Comparison of ENCODE assay signal across 8 cellular contexts in the genomic region with DNA sequence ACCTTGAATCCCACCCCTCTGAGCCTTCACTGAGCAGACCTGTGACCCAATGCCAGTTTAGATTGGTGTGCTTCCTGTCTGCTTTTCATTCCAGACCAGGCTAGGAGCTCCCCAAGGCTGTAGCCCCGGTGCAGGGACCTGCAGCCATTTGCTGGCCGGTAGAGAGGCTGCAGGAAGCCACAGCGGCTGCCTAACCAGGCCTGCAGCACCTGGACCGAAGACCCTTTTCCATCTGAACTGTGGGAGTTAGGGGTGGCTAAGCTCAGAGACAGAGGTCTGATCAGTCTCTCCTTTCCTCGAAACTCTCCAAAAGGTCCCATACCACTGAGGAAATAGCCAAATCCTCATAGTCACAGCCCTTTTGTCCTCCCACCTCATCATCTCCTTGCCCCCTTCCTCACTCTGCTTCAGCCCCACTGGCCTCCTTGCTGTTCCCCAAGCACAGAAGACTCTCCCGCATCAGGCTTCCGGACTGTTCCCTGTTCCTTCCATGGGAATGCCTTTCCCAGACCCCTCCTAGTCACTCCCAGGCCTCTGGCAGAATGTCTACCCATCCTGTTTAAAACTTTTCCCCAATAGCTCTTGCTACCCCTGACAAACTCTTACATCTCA. TPM values are rescaled to one million over a fixed set of nuclear protein-coding genes. Genes with fewer than 3 reads are reported as not detected.
A peak's percentile ranks its signal among the peaks of the same experiment; 100 is the strongest.
DNase-seq lines count a peak whose midpoint lies in the region; ATAC-seq and TF ChIP-seq lines count a peak whose summit lies in the region.

No MANE protein-coding gene starts in this region.

- intact Hi-C loops in breast epithelium (cut with DNase I; ENCODE audit: low total_unique reads), result no loop called here
- intact Hi-C loops in transverse colon (cut with DNase I; ENCODE audit: low total_unique reads), result loop anchor here (5.0 kb wide), 1 partner anchor 1217 kb away; no protein-coding TSS in a partner anchor
- intact Hi-C loops in head of caudate nucleus (cut with DNase I), result loop anchor here (5.0 kb wide), 1 partner anchor 47 kb away; a partner anchor contains a TSS

- peaks cover 29% of the 10 kb centered on the region for H3K4me1 Mint-ChIP-seq in activated CD4-positive, alpha-beta T cell treated with anti-CD3 and anti-CD28 coated beads, Interleukin-2, amount 10 ng/mL, durations not matched to agents 7 days and 5 days

- H3K36me3 Mint-ChIP-seq in activated CD4-positive, alpha-beta T cell treated with anti-CD3 and anti-CD28 coated beads, Interleukin-2, amount 10 ng/mL, durations not matched to agents 7 days and 5 days (ENCODE audit: low read depth), result peaks cover 11% of the 10 kb centered on the region

- TF ChIP-seq POLR2A in breast epithelium (IDR thresholded peaks at IDR 0.05) (no peak), transverse colon (IDR thresholded peaks at IDR 0.05) (no peak)

- H3K36me3 ChIP-seq in breast epithelium, result no peaks in the 10 kb centered on the region
- H3K36me3 ChIP-seq in transverse colon, result peaks cover 0 to 16% (median 7%) of the 10 kb centered on the region in 4 donors

- CTCF ChIA-PET in activated CD4-positive, alpha-beta T cell treated with anti-CD3 and anti-CD28 coated beads, Interleukin-2, amount 10 ng/mL, durations not matched to agents 7 days and 5 days (lab: Charles Lee), result interaction anchor here (0.8 to 1.4 kb wide), 6 partner anchors 9 to 95 kb away, joined by 3 to 4 read pairs (median 3); no protein-coding TSS in a partner anchor

- DNase-seq in activated CD4-positive, alpha-beta T cell treated with anti-CD3 and anti-CD28 coated beads, Interleukin-2, amount 10 ng/mL, durations not matched to agents 7 days and 5 days, result no peak
- DNase-seq in activated CD4-positive, alpha-beta T cell treated with anti-CD3 and anti-CD28 coated beads for 48 hours, result no peak
- no peak for DNase-seq in breast epithelium (ENCODE audit: low spot score in 2 of 2)
- peak; percentile 64 for DNase-seq in mesenteric fat pad (ENCODE audit: low spot score)
- no peak for DNase-seq in transverse colon
- DNase-seq in head of caudate nucleus, result no peak
- DNase-seq in HuH-7 (ENCODE audit: low spot score), result no peak

- H3K9me3 ChIP-seq in breast epithelium (no peaks in the 10 kb centered on the region), transverse colon (no peaks in the 10 kb centered on the region)

- H3K4me3 ChIP-seq in breast epithelium, result peak overlapping the region; percentile 71 to 80 (median 79)
- peak overlapping the region in 3 of 4 donors; percentile 70 to 95 (median 82) for H3K4me3 ChIP-seq in transverse colon

- 95 to 100% methylated on average over 4 to 7 of the region's 7 CpGs for WGBS in transverse colon (ENCODE audit: low coverage in 1 of 2), 2 donors

- H3K4me3 Mint-ChIP-seq in activated CD4-positive, alpha-beta T cell treated with anti-CD3 and anti-CD28 coated beads, Interleukin-2, amount 10 ng/mL, durations not matched to agents 7 days and 5 days, result peak overlapping the region; percentile 87

- H3K9me3 Mint-ChIP-seq in activated CD4-positive, alpha-beta T cell treated with anti-CD3 and anti-CD28 coated beads, Interleukin-2, amount 10 ng/mL, durations not matched to agents 7 days and 5 days, result no peaks in the 10 kb centered on the region

- in situ Hi-C loops in transverse colon (cut with MboI; ENCODE audit: low pct_ligation_motif_present in 1 of 4, low pct_unique_long_range_greater_than_20kb in 1 of 4, low sequenced_read_pairs in 3 of 4), result no loop called here

- no peaks in the 10 kb centered on the region for H3K27me3 Mint-ChIP-seq in activated CD4-positive, alpha-beta T cell treated with anti-CD3 and anti-CD28 coated beads, Interleukin-2, amount 10 ng/mL, durations not matched to agents 7 days and 5 days

- ATAC-seq in HG02870 (IDR thresholded peaks at IDR 0.05; ENCODE audit: unreplicated experiment), result no peak

- peaks cover 5 to 6% of the 10 kb centered on the region in 2 donors for H3K4me1 ChIP-seq in breast epithelium
- peaks cover 7 to 21% (median 11%) of the 10 kb centered on the region in 4 donors for H3K4me1 ChIP-seq in transverse colon

- TF ChIP-seq CTCF in breast epithelium (IDR thresholded peaks at IDR 0.05) (no peak), transverse colon (IDR thresholded peaks at IDR 0.05) (no peak)

- no peak for TF ChIP-seq EP300 in transverse colon (IDR thresholded peaks at IDR 0.05; ENCODE audit: low read depth)

- peak overlapping the region; percentile 64 to 81 for H3K27ac ChIP-seq in breast epithelium
- peak overlapping the region; percentile 78 to 89 (median 85) for H3K27ac ChIP-seq in transverse colon

- peak overlapping the region; percentile 89 for H3K27ac Mint-ChIP-seq in activated CD4-positive, alpha-beta T cell treated with anti-CD3 and anti-CD28 coated beads, Interleukin-2, amount 10 ng/mL, durations not matched to agents 7 days and 5 days

- POLR2A ChIA-PET in activated CD4-positive, alpha-beta T cell treated with anti-CD3 and anti-CD28 coated beads, Interleukin-2, amount 10 ng/mL, durations not matched to agents 7 days and 5 days (lab: Charles Lee), result no interaction called here

- H3K27me3 ChIP-seq in breast epithelium (no peaks in the 10 kb centered on the region), transverse colon (no peaks in the 10 kb centered on the region)

RNA-seq across cellular contexts. Expression of a gene that starts 0.7 kb away (rescaled TPM):
- total RNA-seq in activated CD4-positive, alpha-beta T cell treated with anti-CD3 and anti-CD28 coated beads, Interleukin-2, amount 10 ng/mL, durations not matched to agents 7 days and 5 days, result 10 to 100 TPM; 18.4 to 19.5 TPM
- total RNA-seq in breast epithelium (10 to 100 TPM; 18.2 to 33.8 (median 26.9) TPM), mesenteric fat pad (18.1 TPM), transverse colon (10 to 100 TPM in 2 of 4 donors, 1 to 10 TPM in 2; 1.8 to 33.7 (median 15.2) TPM)

RNA-seq across cellular contexts. Expression of a gene that starts 49.3 kb away (rescaled TPM):
- total RNA-seq in activated CD4-positive, alpha-beta T cell treated with anti-CD3 and anti-CD28 coated beads, Interleukin-2, amount 10 ng/mL, durations not matched to agents 7 days and 5 days, result 1 to 10 TPM; 3.2 to 4.3 TPM
- total RNA-seq in breast epithelium (1 to 10 TPM; 2.2 to 7.8 (median 4.3) TPM), mesenteric fat pad (1.9 TPM), transverse colon (10 to 100 TPM in 1 of 4 donors, 1 to 10 TPM in 2, not detected in 1; 8.9 to 13.5 (median 9.1) TPM)
